Comparison of ENCODE assay signal across 11 cellular contexts in genomic region chr6:49556429-49556837, GRCh38. TPM values are rescaled to one million over a fixed set of nuclear protein-coding genes. Genes with fewer than 3 reads are reported as not detected.
A peak's percentile ranks its signal among the peaks of the same experiment; 100 is the strongest.
DNase-seq lines count a peak whose midpoint lies in the region; ATAC-seq, FAIRE-seq and TF ChIP-seq lines count a peak whose summit lies in the region.
"Had no signal": no experiment of that assay in that cellular context is flagged by ENCODE, and none has a peak within 500 bp of the region (broad histone marks: within the 10 kb centered on the region; RNA-seq: fewer than 3 reads in every experiment).

No MANE protein-coding gene starts in this region.

- CTCF ChIA-PET in H1 (lab: Charles Lee; ENCODE audit: partially characterized antibody): no interaction called here

- peaks cover 2 to 7% of the 10 kb centered on the region in 2 experiments for H4K20me1 ChIP-seq in H1 (replicated peaks in 1 of 2; ENCODE audit: control insufficient read depth in 1 of 2, insufficient read depth in 2 of 2, low read length in 2 of 2)
- no peaks in the 10 kb centered on the region for H4K20me1 ChIP-seq in smooth muscle cell (ENCODE audit: low read depth)
- H4K20me1 ChIP-seq: BLaER1 had no signal

- no peak for TF ChIP-seq CTCF in H1 (IDR thresholded peaks at IDR 0.05; ENCODE audit: control extremely low read depth in 1 of 3, insufficient read depth in 1 of 3, low read depth in 1 of 3, low read length in 3 of 3)
- no peak for TF ChIP-seq CTCF in smooth muscle cell (IDR thresholded peaks at IDR 0.05; ENCODE audit: borderline replicate concordance, insufficient read depth, poor library complexity, severe bottlenecking)
- TF ChIP-seq CTCF in right atrium auricular region (IDR thresholded peaks at IDR 0.05): no peak

- H3K23ac ChIP-seq in H1 (ENCODE audit: insufficient read length): no peak overlapping the region

- H4K8ac ChIP-seq in H1 (ENCODE audit: extremely low read depth, insufficient read depth, low read length): no peak overlapping the region

- H2AFZ ChIP-seq in H1 (ENCODE audit: low read length) (no peak overlapping the region), smooth muscle cell (ENCODE audit: low read depth) (no peak overlapping the region)

- no peak overlapping the region for H4K5ac ChIP-seq in H1 (ENCODE audit: insufficient read length, low read depth, low read length)

- no peak for TF ChIP-seq RAD21 in H1 (IDR thresholded peaks at IDR 0.05 in 1 of 2, conservative IDR thresholded peaks at IDR 0.05 in 1 of 2; ENCODE audit: low read depth in 2 of 2, low read length in 2 of 2)

- H3F3A ChIP-seq in smooth muscle cell (ENCODE audit: low read depth): no peaks in the 10 kb centered on the region

- peaks cover 0 to 20% of the 10 kb centered on the region in 2 experiments; a peak in 2 of 4 replicates for H3K79me2 ChIP-seq in H1 (ENCODE audit: control insufficient read depth in 1 of 2, insufficient read depth in 2 of 2, low read length in 2 of 2)
- H3K79me2 ChIP-seq in smooth muscle cell (ENCODE audit: low read depth): no peaks in the 10 kb centered on the region

- H2BK12ac ChIP-seq in H1 (ENCODE audit: low read depth, low read length): no peak overlapping the region

- H3K9ac ChIP-seq in H1 (replicated peaks in 1 of 4; ENCODE audit: extremely low read depth in 1 of 4, low read depth in 3 of 4, low read length in 3 of 4) (no peak overlapping the region), smooth muscle cell (ENCODE audit: low read depth) (no peak overlapping the region)
- H3K9ac ChIP-seq: BLaER1 had no signal

- no peak overlapping the region for H2BK15ac ChIP-seq in H1 (ENCODE audit: low read length)

- no peak overlapping the region for H3K4me3 ChIP-seq in H1 (ENCODE audit: extremely low read depth in 1 of 4, insufficient read depth in 2 of 4, low read depth in 3 of 4, low read length in 4 of 4)
- H3K4me3 ChIP-seq in smooth muscle cell: no peak overlapping the region
- H3K4me3 ChIP-seq in right atrium auricular region: no peak overlapping the region
- H3K4me3 ChIP-seq: BLaER1 had no signal

- no peak overlapping the region for H2BK20ac ChIP-seq in H1 (ENCODE audit: low read length)

- H3K14ac ChIP-seq in H1 (ENCODE audit: insufficient read length): no peak overlapping the region

- H2BK120ac ChIP-seq in H1 (replicated peaks; ENCODE audit: low read depth, low read length): no peak overlapping the region

- POLR2A ChIA-PET in H1 (lab: Charles Lee; ENCODE audit: partially characterized antibody): no interaction called here

- no peak overlapping the region for H3K4ac ChIP-seq in H1 (replicated peaks; ENCODE audit: insufficient read length, low read depth, low read length)

- H3K56ac ChIP-seq in H1 (replicated peaks; ENCODE audit: insufficient read length, low read depth, low read length): no peak overlapping the region

- H3K27me3 ChIP-seq in H1 (replicated peaks in 1 of 4; ENCODE audit: control insufficient read depth in 3 of 4, extremely low read depth in 1 of 4, insufficient read depth in 3 of 4, low read length in 3 of 4) (peaks cover 0 to 10% (median 1%) of the 10 kb centered on the region in 4 experiments; a peak in 4 of 7 replicates), smooth muscle cell (ENCODE audit: low read depth) (peaks cover 8% of the 10 kb centered on the region), right atrium auricular region (no peaks in the 10 kb centered on the region)
- H3K27me3 ChIP-seq: BLaER1 had no signal

- TF ChIP-seq EP300 in H1 (IDR thresholded peaks at IDR 0.05; ENCODE audit: borderline replicate concordance in 1 of 2, low read depth in 2 of 2, low read length in 2 of 2): no peak

- no peak overlapping the region for H3K18ac ChIP-seq in H1 (ENCODE audit: extremely low read depth, low read length)

- DNase-seq in SIG-M5 treated with dmso at 0.1 percent for 504 hours (lab: John Stamatoyannopoulos, UW; ENCODE audit: unreplicated experiment): peak; percentile 27
- DNase-seq in SIG-M5 (lab: John Stamatoyannopoulos, UW): no peak
- peak; percentile 80 for DNase-seq in NCI-H226
- no peak for DNase-seq in H1 (ENCODE audit: low read depth in 1 of 2, low spot score in 2 of 2)
- DNase-seq in smooth muscle cell (lab: John Stamatoyannopoulos, UW; ENCODE audit: unreplicated experiment): no peak
- no peak for DNase-seq in right atrium auricular region (ENCODE audit: low spot score)
- no peak for DNase-seq in DMS79 (lab: John Stamatoyannopoulos, UW)
- DNase-seq: glutamatergic neuron; stimulated activated CD4-positive, alpha-beta T cell treated with anti-CD3 and anti-CD28 coated beads, Interleukin-2, amount 100 ng/mL, for 24 hours had no signal

- H4K91ac ChIP-seq in H1 (replicated peaks; ENCODE audit: insufficient read length, low read length): no peak overlapping the region

- no peak for TF ChIP-seq POLR2A in H1 (IDR thresholded peaks at IDR 0.05; ENCODE audit: control extremely low read depth in 1 of 2, low read depth in 2 of 2, low read length in 2 of 2)

- H3K36me3 ChIP-seq in H1 (ENCODE audit: control insufficient read depth in 2 of 4, insufficient read depth in 4 of 4, low read length in 3 of 4) (peaks cover 2 to 64% (median 8%) of the 10 kb centered on the region in 4 experiments; a peak in 6 of 8 replicates), smooth muscle cell (ENCODE audit: low read depth) (no peaks in the 10 kb centered on the region), right atrium auricular region (no peaks in the 10 kb centered on the region)
- H3K36me3 ChIP-seq: BLaER1 had no signal

- FAIRE-seq in H1 (lab: Jason Lieb, UNC): no peak

- ATAC-seq in HG03139 (IDR thresholded peaks at IDR 0.05; ENCODE audit: unreplicated experiment): no peak

- H3K9me3 ChIP-seq in H1 (ENCODE audit: insufficient read depth in 2 of 2, low read depth in 1 of 2, low read length in 1 of 2): no peaks in the 10 kb centered on the region
- H3K9me3 ChIP-seq in smooth muscle cell (replicated peaks; ENCODE audit: low read depth): no peaks in the 10 kb centered on the region
- no peaks in the 10 kb centered on the region for H3K9me3 ChIP-seq in right atrium auricular region
- H3K9me3 ChIP-seq: BLaER1 had no signal

- H3K4me2 ChIP-seq in H1 (ENCODE audit: insufficient read depth in 1 of 2, low read depth in 2 of 2, low read length in 2 of 2) (no peak overlapping the region), smooth muscle cell (no peak overlapping the region)
- H3K4me2 ChIP-seq: BLaER1 had no signal

- H2AK5ac ChIP-seq in H1 (ENCODE audit: low read depth, low read length): no peak overlapping the region

- H3K79me1 ChIP-seq in H1 (ENCODE audit: low read depth, low read length): no peaks in the 10 kb centered on the region

- H3K23me2 ChIP-seq in H1 (ENCODE audit: low read depth, low read length): peaks cover 6% of the 10 kb centered on the region; the same call in 1 of the 2 replicates

- H3K27ac ChIP-seq in H1 (ENCODE audit: low read depth, low read length): no peak overlapping the region
- peak overlapping the region; percentile 11 for H3K27ac ChIP-seq in smooth muscle cell (ENCODE audit: low read depth)
- no peak overlapping the region for H3K27ac ChIP-seq in right atrium auricular region
- H3K27ac ChIP-seq: BLaER1 had no signal

- H3K4me1 ChIP-seq in H1 (replicated peaks in 1 of 4; ENCODE audit: control insufficient read depth in 3 of 4, insufficient read depth in 4 of 4, low read length in 3 of 4) (peaks cover 0 to 7% (median 2%) of the 10 kb centered on the region in 4 experiments; a peak in 3 of 7 replicates), smooth muscle cell (ENCODE audit: low read depth) (peaks cover 39% of the 10 kb centered on the region), right atrium auricular region (no peaks in the 10 kb centered on the region)
- H3K4me1 ChIP-seq: BLaER1 had no signal

- H2BK5ac ChIP-seq in H1 (ENCODE audit: low read depth, low read length): no peak overlapping the region

TF ChIP-seq in H1, 55 proteins besides CTCF, POLR2A, EP300 and RAD21:
- TF ChIP-seq JUND (IDR thresholded peaks at IDR 0.05; ENCODE audit: low read length) (no peak), TAF1 (IDR thresholded peaks at IDR 0.05; ENCODE audit: low read depth, low read length) (no peak), BRCA1 (IDR thresholded peaks at IDR 0.05; ENCODE audit: low read depth, low read length) (no peak), SIN3A (conservative IDR thresholded peaks at IDR 0.05 in 1 of 2, IDR thresholded peaks at IDR 0.05 in 1 of 2; ENCODE audit: low read depth in 1 of 2, low read length in 2 of 2) (no peak), CEBPB (IDR thresholded peaks at IDR 0.05; ENCODE audit: low read depth, low read length) (peak; percentile 82), SIX5 (IDR thresholded peaks at IDR 0.05; ENCODE audit: low read depth, low read length) (no peak), SP2 (IDR thresholded peaks at IDR 0.05; ENCODE audit: low read length) (no peak)

RNA-seq across cellular contexts. Expression of gene C6orf141, which starts 6.0 kb away (rescaled TPM):
- total RNA-seq in H1 (2021; fragmentation: NEBNext Ultra II Directional; extraction: Animal tissue kit (Norgen Biotek cat#: 25700)): 16.1 and 17.6 TPM in 2 replicates
- polyA plus RNA-seq in H1 (2011; rRNA removed): 5.9 and 7.6 TPM in 2 replicates
- polyA plus RNA-seq in H1 (2011; cell fraction: cytosol; rRNA removed): 13.9 TPM
- 15.6 TPM for polyA plus RNA-seq in H1 (2011; cell fraction: nucleus; rRNA removed)
- 12.8 to 18.3 TPM (median 14.3 TPM) in 4 replicates for polyA plus RNA-seq in H1 (2012, experiment 1 of 2)
- polyA plus RNA-seq in H1 (2012, experiment 2 of 2): 2.3 TPM
- polyA plus RNA-seq in H1 (2013, experiment 1 of 2): 10.2 TPM
- 8.4 TPM for polyA plus RNA-seq in H1 (2013, experiment 2 of 2)
- 8.1 and 8.4 TPM in 2 replicates for polyA minus RNA-seq in H1 (2011; rRNA and poly(A)+ RNA removed)
- polyA minus RNA-seq in H1 (2011; cell fraction: cytosol; rRNA and poly(A)+ RNA removed): 10.7 TPM
- 24.7 TPM for polyA minus RNA-seq in H1 (2011; cell fraction: nucleus; rRNA and poly(A)+ RNA removed)
- 4.1 and 7.2 TPM in 2 replicates for total RNA-seq in smooth muscle cell
- 1.5 and 7.9 TPM in 2 replicates for polyA plus RNA-seq in smooth muscle cell
- total RNA-seq in right atrium auricular region: under 1 TPM in 1 of 2 donors, not detected in 1; 0.75 TPM

RNA-seq across cellular contexts. Expression of gene GLYATL3, which starts 56.7 kb away (rescaled TPM):
- total RNA-seq in H1 (2021; fragmentation: NEBNext Ultra II Directional; extraction: Animal tissue kit (Norgen Biotek cat#: 25700)): not detected in 2 replicates
- polyA plus RNA-seq in H1 (2011; rRNA removed): not detected in 2 replicates
- not detected for polyA plus RNA-seq in H1 (2011; cell fraction: cytosol; rRNA removed)
- polyA plus RNA-seq in H1 (2011; cell fraction: nucleus; rRNA removed): not detected
- not detected in 4 replicates for polyA plus RNA-seq in H1 (2012, experiment 1 of 2)
- polyA plus RNA-seq in H1 (2012, experiment 2 of 2): not detected
- polyA plus RNA-seq in H1 (2013, experiment 1 of 2): not detected
- not detected for polyA plus RNA-seq in H1 (2013, experiment 2 of 2)
- polyA minus RNA-seq in H1 (2011; rRNA and poly(A)+ RNA removed): not detected in 2 replicates
- not detected for polyA minus RNA-seq in H1 (2011; cell fraction: cytosol; rRNA and poly(A)+ RNA removed)
- not detected for polyA minus RNA-seq in H1 (2011; cell fraction: nucleus; rRNA and poly(A)+ RNA removed)
- not detected in 2 replicates for total RNA-seq in smooth muscle cell
- polyA plus RNA-seq in smooth muscle cell: not detected in 2 replicates
- total RNA-seq in right atrium auricular region: not detected

Comparison
In these comparisons a context has a peak if more than half of its experiments do, and no peak if none do; other contexts are left out.
1. DNase-seq: peak in SIG-M5 treated with dmso at 0.1 percent for 504 hours (single experiment) and NCI-H226 (single experiment); none in SIG-M5 (single experiment), H1 (0 of 2), smooth muscle cell (single experiment), right atrium auricular region (single experiment) and DMS79 (single experiment).